8 cellular contexts compared by ENCODE assay signal in genomic region chr16:1309888-1310831, GRCh38. TPM values are rescaled to one million over a fixed set of nuclear protein-coding genes. Genes with fewer than 3 reads are reported as not detected.
DNase-seq lines count a peak whose midpoint lies in the region; ATAC-seq and TF ChIP-seq lines count a peak whose summit lies in the region.

No MANE protein-coding gene starts in this region.

- H3K27me3 ChIP-seq in Panc1 (ENCODE audit: control insufficient read depth, insufficient read depth, low read length) (no peaks in the 10 kb centered on the region), heart left ventricle (no peaks in the 10 kb centered on the region)

- WGBS in heart left ventricle, 4 donors = 1 to 3% (median 1%) methylated on average over 21 to 77 of the region's 77 CpGs

- TF ChIP-seq CTCF in Panc1 (IDR thresholded peaks at IDR 0.05) (no peak), heart left ventricle (IDR thresholded peaks at IDR 0.05) (no peak), retinal pigment epithelial cell (conservative IDR thresholded peaks at IDR 0.05; ENCODE audit: low read depth, low read length) (no peak)

- POLR2A ChIA-PET in Panc1 (lab: Charles Lee) = no interaction called here

- H3K36me3 ChIP-seq in Panc1 (ENCODE audit: control insufficient read depth, insufficient read depth, low read length) = peaks cover 12% of the 10 kb centered on the region
- H3K36me3 ChIP-seq in heart left ventricle = peaks cover 0 to 30% (median 15%) of the 10 kb centered on the region in 9 donors

- H3K9me3 ChIP-seq in Panc1 (ENCODE audit: control insufficient read depth, insufficient read depth, low read depth, low read length) (no peaks in the 10 kb centered on the region), heart left ventricle (no peaks in the 10 kb centered on the region)

- no peak for TF ChIP-seq POLR2A in heart left ventricle (IDR thresholded peaks at IDR 0.05)

- DNase-seq in EH (ENCODE audit: low read depth) (peak; percentile 54), Panc1 (ENCODE audit: low read depth, low spot score) (no peak), heart left ventricle (peak; percentile 49 to 76 (median 62)), retinal pigment epithelial cell (ENCODE audit: low read depth) (no peak), inferior parietal cortex (ENCODE audit: extremely low spot score) (no peak), pons (ENCODE audit: low spot score) (no peak)
- peak; percentile 69 for DNase-seq in activated naive CD4-positive, alpha-beta T cell treated with Interleukin-2 at 50 U/mL for 16 hours

- ATAC-seq in HG02623 (IDR thresholded peaks at IDR 0.05; ENCODE audit: unreplicated experiment) = peak; percentile 8
- no peak for ATAC-seq in Panc1
- no peak for ATAC-seq in heart left ventricle

- in situ Hi-C loops in Panc1 (cut with HindIII; ENCODE audit: low pct_unique_long_range_greater_than_20kb, low sequenced_read_pairs) = no loop called here

- H3K4me3 ChIP-seq in Panc1 (ENCODE audit: low read depth in 2 of 2, low read length in 2 of 2) = peak overlapping the region; percentile 87 to 99
- H3K4me3 ChIP-seq in heart left ventricle = peak overlapping the region; percentile 79 to 98 (median 84)
- peak overlapping the region; percentile 90 for H3K4me3 ChIP-seq in retinal pigment epithelial cell (ENCODE audit: low read length)

- CTCF ChIA-PET in Panc1 (lab: Charles Lee) = no interaction called here

- intact Hi-C loops in Panc1 (cut with micrococcal nuclease; ENCODE audit: unreplicated experiment) = no loop called here
- intact Hi-C loops in heart left ventricle (cut with DNase I) = loop anchor here in 6 of 10 donors (2.0 to 10.0 kb wide), 8 partner anchors 37 to 472 kb away; partner anchors contain the start of genes GNPTG (in 3 of the 6), TSR3 (in 3 of the 6), UNKL (in 3 of the 6) and MAPK8IP3 (in 1 of the 6)

- peak overlapping the region; percentile 93 for H3K27ac ChIP-seq in Panc1 (ENCODE audit: low read length)
- peak overlapping the region in 11 of 12 donors; percentile 75 to 100 (median 86) for H3K27ac ChIP-seq in heart left ventricle

- peaks cover 10% of the 10 kb centered on the region for H3K4me1 ChIP-seq in Panc1 (ENCODE audit: control insufficient read depth, insufficient read depth, low read length)
- peaks cover 8 to 45% (median 35%) of the 10 kb centered on the region in 12 donors for H3K4me1 ChIP-seq in heart left ventricle

- TSS peak; percentile 91 for BruUV-seq in Panc1 (replicated peaks; lab: Mats Ljungman, UMichigan)

RNA-seq across cellular contexts. Expression of gene UBE2I, which starts 0.7 kb away (rescaled TPM):
- total RNA-seq in Panc1 (2021; ENCODE audit: unreplicated experiment) (198 TPM), heart left ventricle (100 to 1,000 TPM in 2 of 9 donors, 10 to 100 TPM in 7; 59.3 to 105 (median 85.9) TPM)
- polyA plus RNA-seq in Panc1 (2012; ENCODE audit: insufficient read length) = 166 TPM
- 10 to 100 TPM; 67.2 to 73.4 TPM for polyA plus RNA-seq in heart left ventricle

RNA-seq across cellular contexts. Expression of gene BAIAP3, which starts 23.3 kb away (rescaled TPM):
- total RNA-seq in Panc1 (2021; ENCODE audit: unreplicated experiment) (9.4 TPM), heart left ventricle (1 to 10 TPM in 8 of 9 donors, under 1 TPM in 1; 0.88 to 4.0 (median 2.6) TPM)
- 8.2 TPM for polyA plus RNA-seq in Panc1 (2012; ENCODE audit: insufficient read length)
- polyA plus RNA-seq in heart left ventricle = 1 to 10 TPM; 1.7 to 2.6 TPM

RNA-seq across cellular contexts. Expression of gene TSR3, which starts 41.5 kb away (rescaled TPM):
- 89.7 TPM for total RNA-seq in Panc1 (2021; ENCODE audit: unreplicated experiment)
- 149 TPM for polyA plus RNA-seq in Panc1 (2012; ENCODE audit: insufficient read length)
- 100 to 1,000 TPM in 1 of 9 donors, 10 to 100 TPM in 8; 46.3 to 108 (median 58.9) TPM for total RNA-seq in heart left ventricle
- polyA plus RNA-seq in heart left ventricle = 10 to 100 TPM; 60.0 to 75.4 TPM

RNA-seq across cellular contexts. Expression of gene GNPTG, which starts 41.6 kb away (rescaled TPM):
- total RNA-seq in Panc1 (2021; ENCODE audit: unreplicated experiment) (62.5 TPM), heart left ventricle (10 to 100 TPM; 25.4 to 54.2 (median 31.0) TPM)
- polyA plus RNA-seq in Panc1 (2012; ENCODE audit: insufficient read length) = 83.3 TPM
- 10 to 100 TPM; 31.9 to 45.0 TPM for polyA plus RNA-seq in heart left ventricle

RNA-seq across cellular contexts. Expression of gene TPSD1, which starts 54.3 kb away (rescaled TPM):
- total RNA-seq in Panc1 (2021; ENCODE audit: unreplicated experiment) (0.26 TPM), heart left ventricle (under 1 TPM in 1 of 9 donors, not detected in 8; 0.38 TPM)
- 0.21 TPM for polyA plus RNA-seq in Panc1 (2012; ENCODE audit: insufficient read length)
- under 1 TPM in 1 of 2 donors, not detected in 1; 0.17 TPM for polyA plus RNA-seq in heart left ventricle

Comparison
In these comparisons a context has a peak if more than half of its experiments do, and no peak if none do; other contexts are left out.
1. DNase-seq: peak in EH (single experiment), activated naive CD4-positive, alpha-beta T cell treated with Interleukin-2 at 50 U/mL for 16 hours (single experiment) and heart left ventricle (5 of 5); none in Panc1 (single experiment), retinal pigment epithelial cell (single experiment), inferior parietal cortex (single experiment) and pons (single experiment).
2. Peak in every context shown above with its lines, with median percentiles within 50 percentile points of each other: H3K4me3 ChIP-seq.